13 cellular contexts compared by ENCODE assay signal in the genomic region with DNA sequence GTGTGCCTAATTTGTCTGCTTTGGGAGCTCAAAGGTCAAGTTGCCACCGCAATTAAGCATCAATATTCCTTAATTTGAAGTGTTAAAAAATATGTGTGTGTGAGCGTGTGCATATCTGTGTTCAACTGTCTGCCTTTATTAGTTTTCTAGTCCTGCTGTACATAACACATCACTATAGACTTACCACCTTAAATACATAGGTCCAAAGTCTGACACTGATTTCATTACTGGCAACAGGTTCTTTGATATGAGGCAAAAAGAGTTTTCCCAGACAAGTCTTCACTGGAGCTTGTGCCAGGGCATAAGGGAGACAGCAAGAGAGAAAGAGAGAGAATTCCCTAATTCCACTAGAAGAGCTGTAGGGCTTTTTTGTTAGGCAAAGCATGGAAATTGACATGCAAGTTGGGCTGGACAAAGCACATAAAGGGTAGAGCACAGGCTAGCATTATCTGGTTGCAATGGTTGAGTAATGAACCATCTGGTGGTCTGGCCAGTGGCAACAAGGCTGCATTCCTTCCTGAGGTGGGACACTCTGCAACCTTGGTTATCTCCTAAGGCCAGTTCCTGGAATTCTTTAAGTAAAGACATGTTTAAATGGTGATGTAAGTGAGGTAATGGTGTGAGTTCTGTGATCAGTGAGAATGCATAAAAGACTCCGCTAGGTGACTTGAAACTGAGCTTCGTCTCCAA.
A peak's percentile ranks its signal among the peaks of the same experiment; 100 is the strongest.
DNase-seq lines count a peak whose midpoint lies in the region; ATAC-seq, FAIRE-seq and TF ChIP-seq lines count a peak whose summit lies in the region.
"Had no signal": no experiment of that assay in that cellular context is flagged by ENCODE, and none has a peak within 500 bp of the region (broad histone marks: within the 10 kb centered on the region; RNA-seq: fewer than 3 reads in every experiment).

No MANE protein-coding gene starts in this region.

- peak; percentile 50 for FAIRE-seq in astrocyte (lab: Jason Lieb, UNC)
- FAIRE-seq: GM12878 had no signal

- H3T11ph ChIP-seq in H9 (ENCODE audit: low read length) = no peak overlapping the region

- H3K36me3 ChIP-seq in astrocyte (ENCODE audit: insufficient read depth, low read length) = no peaks in the 10 kb centered on the region

- H3K27ac ChIP-seq in H9 (ENCODE audit: insufficient read length, low read depth, low read length) = peak overlapping the region; percentile 25
- H3K27ac ChIP-seq in astrocyte (ENCODE audit: low read depth, low read length) = peak overlapping the region; percentile 68
- H3K27ac ChIP-seq: HL-60 had no signal

- no peak overlapping the region for H3K4me3 ChIP-seq in astrocyte (ENCODE audit: insufficient read depth, low read depth, low read length)
- no peak overlapping the region for H3K4me3 ChIP-seq in skeletal muscle cell (ENCODE audit: low read depth, low read length)
- H3K4me3 ChIP-seq: GM12878, lung had no signal

- no peak overlapping the region for H2BK12ac ChIP-seq in H9 (ENCODE audit: insufficient read length, low read depth, low read length)

- peaks cover 12% of the 10 kb centered on the region; the same call in 1 of the 2 replicates for H3K4me1 ChIP-seq in H9 (ENCODE audit: insufficient read depth, low read length)
- peaks cover 12% of the 10 kb centered on the region for H3K4me1 ChIP-seq in astrocyte (ENCODE audit: insufficient read depth, low read length)

- H2BK120ac ChIP-seq in H9 (ENCODE audit: low read depth, low read length, poor library complexity, severe bottlenecking) = no peak overlapping the region

- no peak overlapping the region for H2BK20ac ChIP-seq in H9 (ENCODE audit: low read depth, low read length, poor library complexity, severe bottlenecking)

- H2AFZ ChIP-seq in H9 (ENCODE audit: low read length) (no peak overlapping the region), astrocyte (ENCODE audit: low read depth, low read length) (no peak overlapping the region)

- H3K27me3 Mint-ChIP-seq in H9 (ENCODE audit: low read depth) = no peaks in the 10 kb centered on the region
- H3K27me3 Mint-ChIP-seq in astrocyte (ENCODE audit: low read depth, unreplicated experiment) = no peaks in the 10 kb centered on the region

- H3K56ac ChIP-seq in H9 (ENCODE audit: insufficient read length, low read depth, low read length) = no peak overlapping the region

- H3K4me2 ChIP-seq in H9 (ENCODE audit: insufficient read depth, insufficient read length, low read length) = peak overlapping the region; percentile 17
- no peak overlapping the region for H3K4me2 ChIP-seq in astrocyte (ENCODE audit: low read length)

- DNase-seq in H9 (peak; percentile 55), astrocyte (ENCODE audit: low read depth) (peak; percentile 67), hepatic stellate cell (ENCODE audit: low spot score) (peak; percentile 4), skeletal muscle cell (ENCODE audit: low read depth) (peak; percentile 39), HuH-7.5 (ENCODE audit: low spot score) (no peak), dermis blood vessel endothelial cell (no peak)
- DNase-seq in stimulated activated CD8-positive, alpha-beta memory T cell treated with anti-CD3 and anti-CD28 coated beads, Interleukin-4, amount 100 ng/mL, for 48 hours = no peak
- DNase-seq: NCI-H187, retina had no signal

- H3K9me3 ChIP-seq in H9 (ENCODE audit: control insufficient read depth, low read depth, low read length) = no peaks in the 10 kb centered on the region
- no peaks in the 10 kb centered on the region for H3K9me3 ChIP-seq in astrocyte (ENCODE audit: insufficient read depth, low read depth, low read length)

- H4K91ac ChIP-seq in H9 (ENCODE audit: insufficient read length, low read depth, low read length) = no peak overlapping the region

- H3K4me3 Mint-ChIP-seq in H9 = no peak overlapping the region
- peak overlapping the region; percentile 7 for H3K4me3 Mint-ChIP-seq in astrocyte (ENCODE audit: unreplicated experiment)

- peaks cover 26 to 28% of the 10 kb centered on the region in 2 experiments for H3K4me1 Mint-ChIP-seq in H9
- peaks cover 39% of the 10 kb centered on the region for H3K4me1 Mint-ChIP-seq in astrocyte (ENCODE audit: low read depth, unreplicated experiment)

- H3K23me2 ChIP-seq in H9 (ENCODE audit: insufficient read length, low read depth, low read length, poor library complexity, severe bottlenecking) = no peaks in the 10 kb centered on the region

- H3K9me3 Mint-ChIP-seq in H9 = peaks cover 0 to 5% of the 10 kb centered on the region in 2 experiments; a peak in 1 of 5 replicates
- no peaks in the 10 kb centered on the region for H3K9me3 Mint-ChIP-seq in astrocyte (ENCODE audit: unreplicated experiment)

- peak overlapping the region; percentile 40 to 93 (median 82); a peak in 5 of 7 replicates for H3K27ac Mint-ChIP-seq in H9
- peak overlapping the region; percentile 98 for H3K27ac Mint-ChIP-seq in astrocyte (ENCODE audit: unreplicated experiment)

- H3K79me2 ChIP-seq in H9 (ENCODE audit: insufficient read depth, low read length) (no peaks in the 10 kb centered on the region), astrocyte (ENCODE audit: insufficient read depth, low read length) (no peaks in the 10 kb centered on the region)

- H3K14ac ChIP-seq in H9 (ENCODE audit: insufficient read depth, low read length) = no peak overlapping the region

- no peak overlapping the region for H4K8ac ChIP-seq in H9 (replicated peaks; ENCODE audit: insufficient read length, low read depth, low read length)

- H4K20me1 ChIP-seq in H9 (ENCODE audit: control insufficient read depth, insufficient read depth, insufficient read length) (no peaks in the 10 kb centered on the region), astrocyte (ENCODE audit: insufficient read depth, low read length) (no peaks in the 10 kb centered on the region)

- TF ChIP-seq CTCF in H9 (conservative IDR thresholded peaks at IDR 0.05) (no peak), astrocyte (IDR thresholded peaks at IDR 0.05; ENCODE audit: insufficient read depth, low read depth, low read length) (no peak)

- no CpG with 5 or more reads among the region's 4 CpGs for WGBS in H9 (ENCODE audit: extremely low coverage, insufficient read length, low lambda C conversion rate)

- no peaks in the 10 kb centered on the region for H3K79me1 ChIP-seq in H9 (ENCODE audit: insufficient read depth, low read depth, low read length, poor library complexity, severe bottlenecking)

- no peak overlapping the region for H2BK5ac ChIP-seq in H9 (ENCODE audit: insufficient read length, low read length)

- H3K18ac ChIP-seq in H9 (ENCODE audit: insufficient read length, low read depth, low read length) = no peak overlapping the region

- H3K23ac ChIP-seq in H9 (ENCODE audit: insufficient read length, low read depth, low read length) = no peak overlapping the region

- H4K5ac ChIP-seq in H9 (ENCODE audit: insufficient read length, low read depth, low read length) = no peak overlapping the region

- H3K9ac ChIP-seq in H9 (ENCODE audit: extremely low read depth, insufficient read length, low read length) (no peak overlapping the region), astrocyte (ENCODE audit: low read length) (no peak overlapping the region)

- no peak overlapping the region for H3K4ac ChIP-seq in H9 (ENCODE audit: low read depth, low read length)

- H3K36me3 Mint-ChIP-seq in H9 (ENCODE audit: insufficient read depth in 1 of 3, low read depth in 3 of 3) = peaks cover 0 to 4% (median 2%) of the 10 kb centered on the region in 3 experiments; a peak in 2 of 7 replicates
- H3K36me3 Mint-ChIP-seq in astrocyte (ENCODE audit: low read depth, unreplicated experiment) = no peaks in the 10 kb centered on the region

- H3K27me3 ChIP-seq in H9 (ENCODE audit: insufficient read depth, low read length) = no peaks in the 10 kb centered on the region
- H3K27me3 ChIP-seq in astrocyte (ENCODE audit: insufficient read depth, low read length) = no peaks in the 10 kb centered on the region

- H2BK15ac ChIP-seq in H9 (ENCODE audit: low read depth, low read length) = no peak overlapping the region

- no peak overlapping the region for H2AK5ac ChIP-seq in H9 (ENCODE audit: insufficient read length, low read length)

- no peak for ATAC-seq in GM18861 (IDR thresholded peaks at IDR 0.05; ENCODE audit: unreplicated experiment)
- ATAC-seq: GM12878 had no signal

Comparison
In these comparisons a context has a peak if more than half of its experiments do, and no peak if none do; other contexts are left out.
1. DNase-seq: peak in H9 (single experiment), astrocyte (single experiment), hepatic stellate cell (single experiment) and skeletal muscle cell (single experiment); none in HuH-7.5 (single experiment), stimulated activated CD8-positive, alpha-beta memory T cell treated with anti-CD3 and anti-CD28 coated beads, Interleukin-4, amount 100 ng/mL, for 48 hours (single experiment) and dermis blood vessel endothelial cell (single experiment).